In genomic region chr6:100461273-100461919, GRCh38 we compare ENCODE assay signal across 9 cellular contexts. TPM values are rescaled to one million over a fixed set of nuclear protein-coding genes. Genes with fewer than 3 reads are reported as not detected.
A peak's percentile ranks its signal among the peaks of the same experiment; 100 is the strongest.
DNase-seq lines count a peak whose midpoint lies in the region; ATAC-seq and TF ChIP-seq lines count a peak whose summit lies in the region.
"Had no signal": no experiment of that assay in that cellular context is flagged by ENCODE, and none has a peak within 500 bp of the region (broad histone marks: within the 10 kb centered on the region; RNA-seq: fewer than 3 reads in every experiment).

No MANE protein-coding gene starts in this region.

- H3K27me3 ChIP-seq in HAP-1 (ENCODE audit: low read depth): no peaks in the 10 kb centered on the region

- H3K36me3 ChIP-seq in HAP-1 (replicated peaks): no peaks in the 10 kb centered on the region

- H3K36me3 Mint-ChIP-seq in endothelial cell (ENCODE audit: low read depth, unreplicated experiment): no peaks in the 10 kb centered on the region
- H3K36me3 Mint-ChIP-seq in stimulated activated effector memory CD8-positive, alpha-beta T cell treated with anti-CD3 and anti-CD28 coated beads, Interleukin-12 subunit alpha, Interleukin-12 subunit beta, amount 100 ng/mL, for 72 hours: no peaks in the 10 kb centered on the region

- no peak overlapping the region for H3K4me3 ChIP-seq in HAP-1

- peak overlapping the region; percentile 59 for H3K4me3 Mint-ChIP-seq in endothelial cell (ENCODE audit: unreplicated experiment)
- H3K4me3 Mint-ChIP-seq in stimulated activated effector memory CD8-positive, alpha-beta T cell treated with anti-CD3 and anti-CD28 coated beads, Interleukin-12 subunit alpha, Interleukin-12 subunit beta, amount 100 ng/mL, for 72 hours: peak overlapping the region; percentile 38
- H3K4me3 Mint-ChIP-seq: activated CD8-positive, alpha-beta T cell treated with anti-CD3 and anti-CD28 coated beads for 36 hours had no signal

- H3K4me1 Mint-ChIP-seq in endothelial cell (ENCODE audit: unreplicated experiment): peaks cover 28% of the 10 kb centered on the region
- peaks cover 17% of the 10 kb centered on the region for H3K4me1 Mint-ChIP-seq in stimulated activated effector memory CD8-positive, alpha-beta T cell treated with anti-CD3 and anti-CD28 coated beads, Interleukin-12 subunit alpha, Interleukin-12 subunit beta, amount 100 ng/mL, for 72 hours

- in situ Hi-C loops in HAP-1 (cut with MboI; ENCODE audit: low sequenced_read_pairs): no loop called here

- peak; percentile 25 for DNase-seq in NCI-H510A treated with DMSO at 0.1 percent for 48 hours (lab: John Stamatoyannopoulos, UW)
- no peak for DNase-seq in NCI-H510A (lab: John Stamatoyannopoulos, UW)
- peak; percentile 3 for DNase-seq in NCI-H446 treated with DMSO at 0.1 percent for 48 hours (lab: John Stamatoyannopoulos, UW)
- peak; percentile 66 for DNase-seq in endothelial cell (ENCODE audit: low spot score)
- DNase-seq in stimulated activated effector memory CD8-positive, alpha-beta T cell treated with anti-CD3 and anti-CD28 coated beads, Interleukin-12 subunit alpha, Interleukin-12 subunit beta, amount 100 ng/mL, for 72 hours (ENCODE audit: low spot score in 2 of 2): no peak
- DNase-seq in HAP-1 (ENCODE audit: low spot score in 2 of 2): no peak
- DNase-seq in C1 segment of cervical spinal cord (lab: John Stamatoyannopoulos, UW): no peak
- DNase-seq: activated CD8-positive, alpha-beta T cell treated with anti-CD3 and anti-CD28 coated beads for 36 hours had no signal

- H3K27me3 Mint-ChIP-seq in endothelial cell (ENCODE audit: unreplicated experiment): peaks cover 53% of the 10 kb centered on the region

- no peaks in the 10 kb centered on the region for H3K4me1 ChIP-seq in HAP-1

- H3K27ac Mint-ChIP-seq in endothelial cell (ENCODE audit: unreplicated experiment): no peak overlapping the region
- H3K27ac Mint-ChIP-seq in stimulated activated effector memory CD8-positive, alpha-beta T cell treated with anti-CD3 and anti-CD28 coated beads, Interleukin-12 subunit alpha, Interleukin-12 subunit beta, amount 100 ng/mL, for 72 hours: no peak overlapping the region
- H3K27ac Mint-ChIP-seq: activated CD8-positive, alpha-beta T cell treated with anti-CD3 and anti-CD28 coated beads for 36 hours had no signal

- no peaks in the 10 kb centered on the region for H3K9me3 Mint-ChIP-seq in endothelial cell (ENCODE audit: unreplicated experiment)
- no peaks in the 10 kb centered on the region for H3K9me3 Mint-ChIP-seq in stimulated activated effector memory CD8-positive, alpha-beta T cell treated with anti-CD3 and anti-CD28 coated beads, Interleukin-12 subunit alpha, Interleukin-12 subunit beta, amount 100 ng/mL, for 72 hours

- H3K9me3 ChIP-seq in HAP-1: no peaks in the 10 kb centered on the region; the same call in none of the 2 replicates

- no peak for TF ChIP-seq CTCF in endothelial cell (IDR thresholded peaks at IDR 0.05; ENCODE audit: unreplicated experiment)

- ATAC-seq in stimulated activated effector memory CD8-positive, alpha-beta T cell treated with anti-CD3 and anti-CD28 coated beads, Interleukin-12 subunit alpha, Interleukin-12 subunit beta, amount 100 ng/mL, for 72 hours: no peak
- ATAC-seq in HG03097 (IDR thresholded peaks at IDR 0.05; ENCODE audit: low FRiP score, unreplicated experiment): no peak
- ATAC-seq: activated CD8-positive, alpha-beta T cell treated with anti-CD3 and anti-CD28 coated beads for 36 hours had no signal

RNA-seq across cellular contexts. Expression of gene SIM1, which starts 3.3 kb away (rescaled TPM):
- 0.41 TPM for total RNA-seq in endothelial cell (ENCODE audit: unreplicated experiment)
- total RNA-seq: activated CD8-positive, alpha-beta T cell treated with anti-CD3 and anti-CD28 coated beads for 36 hours had no signal

Comparison
In these comparisons a context has a peak if more than half of its experiments do, and no peak if none do; other contexts are left out.
1. DNase-seq: peak in NCI-H510A treated with DMSO at 0.1 percent for 48 hours (single experiment), NCI-H446 treated with DMSO at 0.1 percent for 48 hours (single experiment) and endothelial cell (single experiment); none in NCI-H510A (single experiment), stimulated activated effector memory CD8-positive, alpha-beta T cell treated with anti-CD3 and anti-CD28 coated beads, Interleukin-12 subunit alpha, Interleukin-12 subunit beta, amount 100 ng/mL, for 72 hours (0 of 2), HAP-1 (0 of 2) and C1 segment of cervical spinal cord (0 of 14).